In the genomic region with DNA sequence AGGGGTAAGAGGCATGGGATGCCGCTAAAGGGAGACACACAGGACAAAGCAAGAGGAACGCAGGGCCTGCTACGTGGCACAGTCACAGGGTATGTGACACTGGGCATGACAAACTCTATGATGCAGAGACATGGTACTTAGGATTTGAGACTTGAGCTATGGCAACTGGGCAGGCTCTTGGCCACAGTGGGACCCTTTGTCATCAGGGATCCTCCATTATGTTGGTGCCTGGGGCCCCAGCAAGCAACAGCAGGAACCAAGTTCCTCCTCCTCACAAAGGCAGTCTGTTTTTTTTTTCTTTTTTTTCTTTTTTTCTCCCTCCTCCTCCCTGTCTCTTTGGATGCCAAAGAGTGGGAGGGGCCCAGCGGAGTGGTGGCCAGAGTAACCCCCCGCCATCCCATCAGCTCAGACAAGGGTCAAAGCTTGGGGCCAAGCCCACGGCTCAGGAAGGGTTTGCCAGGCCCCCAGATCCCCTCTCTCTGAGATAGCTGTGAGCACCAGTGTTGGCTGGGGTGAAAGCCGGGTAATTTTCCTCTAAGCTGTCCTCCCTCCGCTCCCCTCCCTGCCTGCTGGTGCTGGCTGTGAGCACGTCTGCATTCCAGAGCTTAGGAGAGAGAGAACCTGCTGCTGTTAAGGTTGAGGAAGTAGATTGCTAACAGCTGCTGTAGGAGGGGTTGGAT, we compare ENCODE assay signal across 8 cellular contexts. TPM values are rescaled to one million over a fixed set of nuclear protein-coding genes. Genes with fewer than 3 reads are reported as not detected.
A peak's percentile ranks its signal among the peaks of the same experiment; 100 is the strongest.
DNase-seq lines count a peak whose midpoint lies in the region; ATAC-seq and TF ChIP-seq lines count a peak whose summit lies in the region.

No MANE protein-coding gene starts in this region.

- H3K27me3 ChIP-seq in HUES48 (ENCODE audit: control insufficient read depth, insufficient read depth, low read length) (peaks cover 61% of the 10 kb centered on the region), subcutaneous abdominal adipose tissue (ENCODE audit: control insufficient read depth in 5 of 5, insufficient read depth in 4 of 5, low read length in 5 of 5) (no peaks in the 10 kb centered on the region)

- H3K4me1 Mint-ChIP-seq in MCF 10A (ENCODE audit: insufficient read depth, unreplicated experiment), result peaks cover 51% of the 10 kb centered on the region

- no TSS peak for BruUV-seq in MCF 10A (replicated peaks; lab: Mats Ljungman, UMichigan)

- H3K27ac ChIP-seq in HUES48 (ENCODE audit: low read depth, low read length), result peak overlapping the region; percentile 76
- H3K27ac ChIP-seq in subcutaneous abdominal adipose tissue (ENCODE audit: low read depth, low read length), result peak overlapping the region; percentile 88

- peak overlapping the region; percentile 80 for H3K27ac Mint-ChIP-seq in MCF 10A (ENCODE audit: low read depth, unreplicated experiment)

- no peaks in the 10 kb centered on the region for H3K36me3 ChIP-seq in HUES48 (ENCODE audit: control insufficient read depth, insufficient read depth, low read length)
- peaks cover 0 to 4% (median 0%) of the 10 kb centered on the region in 5 donors for H3K36me3 ChIP-seq in subcutaneous abdominal adipose tissue (ENCODE audit: control insufficient read depth in 5 of 5, insufficient read depth in 5 of 5, low read length in 5 of 5)

- H3K9me3 Mint-ChIP-seq in MCF 10A (ENCODE audit: unreplicated experiment), result no peaks in the 10 kb centered on the region

- no peaks in the 10 kb centered on the region for H3K27me3 Mint-ChIP-seq in MCF 10A (ENCODE audit: insufficient read depth, unreplicated experiment)

- intact Hi-C loops in MCF 10A (cut with micrococcal nuclease), result no loop called here

- H3K4me3 ChIP-seq in HUES48 (ENCODE audit: low read depth, low read length) (no peak overlapping the region), subcutaneous abdominal adipose tissue (ENCODE audit: low read depth in 1 of 5, low read length in 5 of 5) (peak overlapping the region in 3 of 5 donors; percentile 25 to 42 (median 36))

- H3K9ac ChIP-seq in HUES48 (ENCODE audit: low read depth, low read length) (no peak overlapping the region), subcutaneous abdominal adipose tissue (ENCODE audit: low read length in 5 of 5) (peak overlapping the region in 3 of 5 donors; percentile 14 to 35 (median 23))

- ATAC-seq in HG02678 (IDR thresholded peaks at IDR 0.05; ENCODE audit: unreplicated experiment), result no peak
- ATAC-seq in HG03097 (IDR thresholded peaks at IDR 0.05; ENCODE audit: low FRiP score, unreplicated experiment), result no peak
- ATAC-seq in GM18520 (IDR thresholded peaks at IDR 0.05; ENCODE audit: unreplicated experiment), result no peak

- POLR2A ChIA-PET in MCF 10A (lab: Yijun Ruan, JAX), result interaction anchor here (1.3 to 5.9 kb wide), 7 partner anchors 11 to 84 kb away, joined by 3 to 70 read pairs (median 6); a partner anchor contains a TSS

- H3K9me3 ChIP-seq in HUES48 (ENCODE audit: control insufficient read depth, insufficient read depth, low read length) (no peaks in the 10 kb centered on the region), subcutaneous abdominal adipose tissue (ENCODE audit: control insufficient read depth in 5 of 5, low read length in 5 of 5) (no peaks in the 10 kb centered on the region)

- no peak for DNase-seq in MCF 10A (ENCODE audit: unreplicated experiment)
- peak; percentile 88 for DNase-seq in kidney glomerular epithelial cell (lab: John Stamatoyannopoulos, UW)
- DNase-seq in OCI-M1 (lab: John Stamatoyannopoulos, UW), result no peak

- CTCF ChIA-PET in MCF 10A (lab: Yijun Ruan, JAX), result interaction anchor here (0.5 to 6.2 kb wide), 16 partner anchors 10 to 1654 kb away, joined by 3 to 53 read pairs (median 6); a partner anchor contains a TSS

- H3K36me3 Mint-ChIP-seq in MCF 10A (ENCODE audit: insufficient read depth, unreplicated experiment), result peaks cover 4% of the 10 kb centered on the region

- TF ChIP-seq CTCF in MCF 10A (IDR thresholded peaks at IDR 0.05; ENCODE audit: unreplicated experiment), result no peak

- H3K4me1 ChIP-seq in HUES48 (ENCODE audit: control insufficient read depth, insufficient read depth, low read length) (peaks cover 39% of the 10 kb centered on the region), subcutaneous abdominal adipose tissue (ENCODE audit: control insufficient read depth in 5 of 5, insufficient read depth in 5 of 5, low read length in 5 of 5) (peaks cover 40 to 82% (median 79%) of the 10 kb centered on the region in 5 donors)

- peak overlapping the region; percentile 38 for H3K4me3 Mint-ChIP-seq in MCF 10A (ENCODE audit: unreplicated experiment)

RNA-seq across cellular contexts. Expression of a gene that starts 21.1 kb away (rescaled TPM):
- total RNA-seq in MCF 10A (2022), result 21.9 and 24.9 TPM in 2 replicates
